In the genomic region with DNA sequence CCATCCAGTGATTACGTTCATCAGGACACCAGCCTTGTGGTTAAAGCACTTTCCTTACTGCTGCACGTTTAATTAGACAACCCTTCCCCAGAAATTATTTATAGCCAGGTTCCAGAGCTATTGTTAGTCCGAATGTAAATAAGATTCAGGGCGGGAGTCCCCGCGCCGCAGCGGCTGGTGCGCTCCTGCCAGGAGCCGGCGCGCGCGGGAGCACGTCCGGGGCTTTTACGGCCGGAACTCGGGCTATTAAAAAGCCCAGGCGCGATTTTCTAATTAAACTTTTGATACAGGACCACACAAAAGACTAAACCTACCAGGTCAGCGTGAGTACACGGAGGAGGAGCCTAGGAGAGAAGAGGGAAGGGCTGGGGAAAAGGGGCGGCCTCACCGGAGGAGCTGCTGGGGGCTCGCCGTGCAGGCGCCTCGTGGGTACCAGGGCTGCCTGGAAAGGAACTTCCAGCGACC, we compare ENCODE assay signal across 12 cellular contexts.
DNase-seq lines count a peak whose midpoint lies in the region; ATAC-seq lines count a peak whose summit lies in the region.
"Had no signal": no experiment of that assay in that cellular context is flagged by ENCODE, and none has a peak within 500 bp of the region (broad histone marks: within the 10 kb centered on the region; RNA-seq: fewer than 3 reads in every experiment).

No MANE protein-coding gene starts in this region.

- peak overlapping the region; percentile 14 for H3K4me2 ChIP-seq in GM23248 (ENCODE audit: unreplicated experiment)
- peak overlapping the region; percentile 61 for H3K4me2 ChIP-seq in trophoblast cell (ENCODE audit: low read length)

- H4K91ac ChIP-seq in trophoblast cell (ENCODE audit: low read depth, low read length), result no peak overlapping the region

- no peak overlapping the region for H2AK5ac ChIP-seq in trophoblast cell (ENCODE audit: low read length)

- no peak overlapping the region for H3K23ac ChIP-seq in trophoblast cell (ENCODE audit: low read length)

- H2BK120ac ChIP-seq in trophoblast cell (ENCODE audit: insufficient read depth, low read length, poor library complexity), result no peak overlapping the region

- no peak overlapping the region for H3K14ac ChIP-seq in trophoblast cell (ENCODE audit: low read length)

- H2BK5ac ChIP-seq in trophoblast cell (ENCODE audit: low read depth, low read length, poor library complexity), result no peak overlapping the region

- H3K18ac ChIP-seq in trophoblast cell (ENCODE audit: low read length), result no peak overlapping the region

- H3K9me3 ChIP-seq in GM23248 (ENCODE audit: low read depth) (no peaks in the 10 kb centered on the region), ectodermal cell (ENCODE audit: control insufficient read depth, low read length) (no peaks in the 10 kb centered on the region), trophoblast cell (ENCODE audit: insufficient read depth, low read depth, low read length) (no peaks in the 10 kb centered on the region)
- H3K9me3 ChIP-seq: right atrium auricular region had no signal

- H3F3A ChIP-seq in GM23248 (ENCODE audit: insufficient read depth), result no peaks in the 10 kb centered on the region

- no peaks in the 10 kb centered on the region for H3K4me1 ChIP-seq in GM23248 (ENCODE audit: insufficient read depth)
- peaks cover 14% of the 10 kb centered on the region for H3K4me1 ChIP-seq in ectodermal cell (ENCODE audit: control insufficient read depth, insufficient read depth, low read length)
- no peaks in the 10 kb centered on the region for H3K4me1 ChIP-seq in trophoblast cell (ENCODE audit: control insufficient read depth in 1 of 2, insufficient read depth in 2 of 2, low read length in 2 of 2)

- no peak for ATAC-seq in sciatic nerve

- peak; percentile 18 for DNase-seq in GM23248
- DNase-seq in NCI-H2227 (lab: John Stamatoyannopoulos, UW; ENCODE audit: unreplicated experiment), result peak; percentile 17
- no peak for DNase-seq in trophoblast cell
- no peak for DNase-seq in SIG-M5 (lab: John Stamatoyannopoulos, UW)
- DNase-seq in NCI-H1694 (lab: John Stamatoyannopoulos, UW), result no peak
- DNase-seq in sciatic nerve (ENCODE audit: low spot score), result no peak
- no peak for DNase-seq in stimulated activated CD4-positive, alpha-beta T cell treated with anti-CD3 and anti-CD28 coated beads, Interleukin-4, amount 100 ng/mL, for 1 hour
- DNase-seq: activated CD4-positive, alpha-beta T cell treated with anti-CD3 and anti-CD28 coated beads, Interleukin-2, amount 50 U/mL, for 1 hour; CD4-positive, alpha-beta memory T cell; OCI-M1 had no signal

- H3K36me3 ChIP-seq in GM23248 (ENCODE audit: low read depth), result no peaks in the 10 kb centered on the region
- H3K36me3 ChIP-seq in ectodermal cell (ENCODE audit: control insufficient read depth, insufficient read depth, low read length), result no peaks in the 10 kb centered on the region
- H3K36me3 ChIP-seq in trophoblast cell (ENCODE audit: control insufficient read depth in 1 of 2, insufficient read depth in 2 of 2, low read length in 2 of 2), result no peaks in the 10 kb centered on the region
- H3K36me3 ChIP-seq: right atrium auricular region had no signal

- H2AFZ ChIP-seq in GM23248 (no peak overlapping the region), trophoblast cell (ENCODE audit: insufficient read depth, low read length, poor library complexity) (no peak overlapping the region)

- in situ Hi-C loops in GM23248 (cut with MboI), result no loop called here

- no peaks in the 10 kb centered on the region for H3K79me1 ChIP-seq in trophoblast cell (ENCODE audit: low read length)

- 2 to 3% methylated on average over 29 of the region's 30 CpGs for WGBS in GM23248 (ENCODE audit: low coverage in 1 of 2, low lambda C conversion rate in 2 of 2, missing lambda C conversion rate in 2 of 2), 2 experiments
- WGBS in ectodermal cell, 2 experiments, result 3 to 4% methylated on average over 30 of the region's 30 CpGs
- WGBS in trophoblast cell (ENCODE audit: extremely low coverage, insufficient coverage, insufficient read length), result no CpG with 5 or more reads among the region's 30 CpGs

- peaks cover 42% of the 10 kb centered on the region for H3K27me3 ChIP-seq in GM23248 (replicated peaks; ENCODE audit: insufficient read depth)
- H3K27me3 ChIP-seq in ectodermal cell (ENCODE audit: control insufficient read depth, insufficient read depth, low read length, poor library complexity, severe bottlenecking), result peaks cover 40% of the 10 kb centered on the region
- H3K27me3 ChIP-seq in trophoblast cell (ENCODE audit: insufficient read depth, low read length), result peaks cover 17% of the 10 kb centered on the region
- H3K27me3 ChIP-seq: right atrium auricular region had no signal

- H3K4ac ChIP-seq in trophoblast cell (ENCODE audit: low read depth, low read length), result no peak overlapping the region

- H3K27ac ChIP-seq in GM23248, result no peak overlapping the region
- H3K27ac ChIP-seq in ectodermal cell (ENCODE audit: insufficient read depth, low read depth, low read length, poor library complexity, severe bottlenecking), result no peak overlapping the region
- no peak overlapping the region for H3K27ac ChIP-seq in trophoblast cell (ENCODE audit: low read depth, low read length)
- H3K27ac ChIP-seq: right atrium auricular region had no signal

- H4K12ac ChIP-seq in trophoblast cell (ENCODE audit: low read depth, low read length), result no peak overlapping the region

- no peak overlapping the region for H2BK12ac ChIP-seq in trophoblast cell (ENCODE audit: low read length)

- H3K4me3 ChIP-seq in GM23248, result 0 out of 2 replicates have a peak overlapping the region, but pooled peaks have one; percentile 28
- H3K4me3 ChIP-seq in ectodermal cell (ENCODE audit: insufficient read depth, low read depth, low read length), result peak overlapping the region; percentile 29
- no peak overlapping the region for H3K4me3 ChIP-seq in trophoblast cell (ENCODE audit: low read depth, low read length)

- H3K9ac ChIP-seq in GM23248, result no peak overlapping the region
- no peak overlapping the region for H3K9ac ChIP-seq in trophoblast cell (ENCODE audit: low read length)

- H3K9me2 ChIP-seq in GM23248 (ENCODE audit: insufficient read depth), result no peaks in the 10 kb centered on the region

- H3K79me2 ChIP-seq in GM23248 (ENCODE audit: insufficient read depth), result no peaks in the 10 kb centered on the region
- no peaks in the 10 kb centered on the region for H3K79me2 ChIP-seq in trophoblast cell (ENCODE audit: control insufficient read depth, insufficient read depth, low read length, poor library complexity)

- H4K8ac ChIP-seq in trophoblast cell (ENCODE audit: low read depth, low read length), result no peak overlapping the region

- no peaks in the 10 kb centered on the region for H4K20me1 ChIP-seq in GM23248 (ENCODE audit: insufficient read depth)

- intact Hi-C loops in sciatic nerve (cut with DNase I), result no loop called here

Comparison
In these comparisons a context has a peak if more than half of its experiments do, and no peak if none do; other contexts are left out.
1. DNase-seq: peak in GM23248 (single experiment) and NCI-H2227 (single experiment); none in trophoblast cell (0 of 2), SIG-M5 (single experiment), NCI-H1694 (single experiment), sciatic nerve (single experiment) and stimulated activated CD4-positive, alpha-beta T cell treated with anti-CD3 and anti-CD28 coated beads, Interleukin-4, amount 100 ng/mL, for 1 hour (single experiment).